Comparison of ENCODE assay signal across 27 cellular contexts in the genomic region with DNA sequence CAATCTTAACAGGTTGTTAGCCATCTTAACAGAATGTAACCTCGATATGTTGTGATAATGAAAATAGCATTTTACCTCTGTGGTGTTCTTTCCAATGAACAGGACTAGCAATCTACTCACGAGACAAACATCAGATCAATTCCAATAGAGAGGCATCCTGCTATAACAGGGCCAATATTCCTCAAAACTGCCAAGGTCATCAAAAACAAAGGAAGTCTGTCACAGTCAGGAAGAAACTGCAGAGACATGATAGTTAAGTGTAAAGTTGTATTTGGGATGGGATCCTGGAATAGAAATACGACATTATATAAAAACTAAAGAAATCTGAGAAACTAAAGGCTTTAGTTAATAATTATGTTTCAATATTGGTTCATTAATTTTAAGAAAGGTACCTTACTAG.
DNase-seq lines count a peak whose midpoint lies in the region; ATAC-seq, FAIRE-seq and TF ChIP-seq lines count a peak whose summit lies in the region.
"Had no signal": no experiment of that assay in that cellular context is flagged by ENCODE, and none has a peak within 500 bp of the region (broad histone marks: within the 10 kb centered on the region; RNA-seq: fewer than 3 reads in every experiment).

No MANE protein-coding gene starts in this region.

- H2AFZ ChIP-seq in HepG2 (ENCODE audit: low read length) (no peak overlapping the region), K562 (ENCODE audit: low read depth, low read length) (no peak overlapping the region), H9 (ENCODE audit: low read length) (no peak overlapping the region)

- H3K27ac Mint-ChIP-seq in H9, result no peak overlapping the region
- H3K27ac Mint-ChIP-seq: B cell; CD4-positive, alpha-beta T cell; CD8-positive, alpha-beta T cell had no signal

- no peak overlapping the region for H4K91ac ChIP-seq in H9 (ENCODE audit: insufficient read length, low read depth, low read length)

- no peak for TF ChIP-seq EP300 in HepG2 (IDR thresholded peaks at IDR 0.05; ENCODE audit: low read depth in 2 of 2, low read length in 2 of 2)
- no peak for TF ChIP-seq EP300 in HepG2 (CRISPR knock-in tag; IDR thresholded peaks at IDR 0.05; ENCODE audit: borderline replicate concordance)
- no peak for TF ChIP-seq EP300 in K562 (IDR thresholded peaks at IDR 0.05; ENCODE audit: low read length)

- H3K4me3 ChIP-seq in HepG2 (replicated peaks in 1 of 3; ENCODE audit: insufficient read depth in 1 of 3, low read depth in 2 of 3, low read length in 3 of 3), result no peak overlapping the region
- no peak overlapping the region for H3K4me3 ChIP-seq in right lobe of liver
- no peak overlapping the region for H3K4me3 ChIP-seq in K562
- H3K4me3 ChIP-seq: BLaER1 treated with 17β-estradiol and CSF1 and Interleukin-3, amounts not matched to agents 10 nM and 100 nM; GM12878 had no signal

- H2BK5ac ChIP-seq in H9 (ENCODE audit: insufficient read length, low read length), result no peak overlapping the region

- H3K4me1 Mint-ChIP-seq in H9, result 0 out of 4 replicates have a peak, but pooled peaks cover 0 to under 1% of the 10 kb centered on the region in 2 experiments
- H3K4me1 Mint-ChIP-seq: B cell had no signal

- WGBS in HepG2 (ENCODE audit: low lambda C conversion rate), result under 1% methylated on average over 3 of the region's 3 CpGs
- WGBS in right lobe of liver (ENCODE audit: insufficient coverage, low coverage, low lambda C conversion rate, missing lambda C conversion rate), result 53% methylated on average over 3 of the region's 3 CpGs
- 0% methylated on average over 3 of the region's 3 CpGs for WGBS in K562 (ENCODE audit: insufficient coverage, low coverage, missing lambda C conversion rate)
- WGBS in H9 (ENCODE audit: extremely low coverage, insufficient read length, low lambda C conversion rate), result no CpG with 5 or more reads among the region's 3 CpGs

- H3K27ac ChIP-seq in HepG2 (ENCODE audit: extremely low read length, insufficient read depth, low read length) (no peak overlapping the region), right lobe of liver (no peak overlapping the region), K562 (ENCODE audit: extremely low read depth, low read depth, low read length) (no peak overlapping the region), H9 (ENCODE audit: insufficient read length, low read depth, low read length) (no peak overlapping the region)
- H3K27ac ChIP-seq: BLaER1 treated with 17β-estradiol and CSF1 and Interleukin-3, amounts not matched to agents 10 nM and 100 nM; C4-2B had no signal

- intact Hi-C loops in HepG2 (cut with micrococcal nuclease; ENCODE audit: unreplicated experiment), result no loop called here
- intact Hi-C loops in right lobe of liver (cut with DNase I), result no loop called here
- intact Hi-C loops in K562 (cut with micrococcal nuclease), result no loop called here

- DNase-seq in HepG2 (ENCODE audit: low spot score), result no peak
- no peak for DNase-seq in right lobe of liver
- no peak for DNase-seq in D721Med (ENCODE audit: insufficient read length, low spot score)
- no peak for DNase-seq in K562 (ENCODE audit: extremely low read depth in 1 of 4, low spot score in 3 of 4)
- DNase-seq in occipital lobe (lab: John Stamatoyannopoulos, UW), result no peak
- no peak for DNase-seq in amniotic stem cell (lab: John Stamatoyannopoulos, UW)
- DNase-seq in H9, result no peak
- DNase-seq: 8988T; AML-193; Caco-2; Calu3; CD4-positive, alpha-beta T cell; CD8-positive, alpha-beta T cell; DMS 273 treated with DMSO at 0.1 percent for 48 hours; DMS153; DMS53; DMS79; DND-41; EL; GDM1 had no signal

- H3K23me2 ChIP-seq in H9 (ENCODE audit: insufficient read length, low read depth, low read length, poor library complexity, severe bottlenecking), result no peaks in the 10 kb centered on the region

- H3K9me3 ChIP-seq in HepG2 (ENCODE audit: low read length) (no peaks in the 10 kb centered on the region), right lobe of liver (no peaks in the 10 kb centered on the region), K562 (replicated peaks; ENCODE audit: control insufficient read depth, insufficient read depth, low read depth, low read length) (no peaks in the 10 kb centered on the region), H9 (ENCODE audit: control insufficient read depth, low read depth, low read length) (no peaks in the 10 kb centered on the region)
- H3K9me3 ChIP-seq: BLaER1 treated with 17β-estradiol and CSF1 and Interleukin-3, amounts not matched to agents 10 nM and 100 nM; Caco-2 had no signal

- H3K4me2 ChIP-seq in HepG2 (ENCODE audit: low read depth, low read length) (no peak overlapping the region), K562 (ENCODE audit: insufficient read depth, low read length) (no peak overlapping the region), H9 (ENCODE audit: insufficient read depth, insufficient read length, low read length) (no peak overlapping the region)
- H3K4me2 ChIP-seq: BLaER1 treated with 17β-estradiol and CSF1 and Interleukin-3, amounts not matched to agents 10 nM and 100 nM had no signal

- H3K27me3 Mint-ChIP-seq in H9 (ENCODE audit: low read depth), result no peaks in the 10 kb centered on the region
- H3K27me3 Mint-ChIP-seq: B cell; CD4-positive, alpha-beta T cell had no signal

- H3K9me1 ChIP-seq in K562 (ENCODE audit: control insufficient read depth, insufficient read depth, low read length), result no peaks in the 10 kb centered on the region

- TF ChIP-seq RAD21 in HepG2 (CRISPR knock-in tag; IDR thresholded peaks at IDR 0.05) (no peak), K562 (CRISPR knock-in tag; conservative IDR thresholded peaks at IDR 0.05 in 1 of 2, IDR thresholded peaks at IDR 0.05 in 1 of 2) (no peak)

- ATAC-seq in HepG2, result no peak
- no peak for ATAC-seq in right lobe of liver
- ATAC-seq in K562, result no peak
- ATAC-seq: CD8-positive, alpha-beta T cell; GM12878 had no signal

- H2BK120ac ChIP-seq in H9 (ENCODE audit: low read depth, low read length, poor library complexity, severe bottlenecking), result no peak overlapping the region

- POLR2A ChIA-PET in HepG2 (lab: Yijun Ruan, JAX), result no interaction called here
- POLR2A ChIA-PET in K562 (lab: Yijun Ruan, JAX), result no interaction called here

- TF ChIP-seq POLR2A in HepG2 (IDR thresholded peaks at IDR 0.05; ENCODE audit: insufficient read depth in 1 of 2, low read depth in 2 of 2, low read length in 2 of 2) (no peak), right lobe of liver (IDR thresholded peaks at IDR 0.05) (no peak), K562 (conservative IDR thresholded peaks at IDR 0.05) (no peak)

- H3K56ac ChIP-seq in H9 (ENCODE audit: insufficient read length, low read depth, low read length), result no peak overlapping the region

- H3K4me3 Mint-ChIP-seq in H9, result no peak overlapping the region
- H3K4me3 Mint-ChIP-seq: B cell; CD4-positive, alpha-beta T cell; CD8-positive, alpha-beta T cell had no signal

- no peaks in the 10 kb centered on the region for H3K9me3 Mint-ChIP-seq in H9
- H3K9me3 Mint-ChIP-seq: CD4-positive, alpha-beta T cell had no signal

- H2BK12ac ChIP-seq in H9 (ENCODE audit: insufficient read length, low read depth, low read length), result no peak overlapping the region

- no peak overlapping the region for H3K9ac ChIP-seq in HepG2 (ENCODE audit: insufficient read depth, low read depth, low read length)
- H3K9ac ChIP-seq in K562 (ENCODE audit: insufficient read depth in 1 of 2, low read depth in 2 of 2, low read length in 2 of 2), result no peak overlapping the region
- no peak overlapping the region for H3K9ac ChIP-seq in H9 (ENCODE audit: extremely low read depth, insufficient read length, low read length)
- H3K9ac ChIP-seq: BLaER1 treated with 17β-estradiol and CSF1 and Interleukin-3, amounts not matched to agents 10 nM and 100 nM had no signal

- in situ Hi-C loops in HepG2 (cut with HindIII; ENCODE audit: extremely low pct_ligation_motif_present, low pct_unique_long_range_greater_than_20kb), result no loop called here
- in situ Hi-C loops in K562 (cut with MboI), result no loop called here

- H3K36me3 ChIP-seq in HepG2 (replicated peaks in 1 of 2; ENCODE audit: control insufficient read depth in 1 of 2, insufficient read depth in 2 of 2, low read length in 2 of 2) (no peaks in the 10 kb centered on the region), right lobe of liver (no peaks in the 10 kb centered on the region), K562 (ENCODE audit: control insufficient read depth, insufficient read depth, low read length) (no peaks in the 10 kb centered on the region)
- H3K36me3 ChIP-seq: BLaER1 treated with 17β-estradiol and CSF1 and Interleukin-3, amounts not matched to agents 10 nM and 100 nM had no signal

- FAIRE-seq in HepG2 (lab: Jason Lieb, UNC) (no peak), D721Med (lab: Jason Lieb, UNC) (peak; percentile 99), K562 (lab: Jason Lieb, UNC) (no peak)
- FAIRE-seq: A204.1, GM12878, GM12892, GM18507 had no signal

- H3K23ac ChIP-seq in H9 (ENCODE audit: insufficient read length, low read depth, low read length), result no peak overlapping the region

- H4K20me1 ChIP-seq in HepG2 (ENCODE audit: insufficient read depth, low read length) (no peaks in the 10 kb centered on the region), K562 (replicated peaks; ENCODE audit: control insufficient read depth, insufficient read depth, low read length) (no peaks in the 10 kb centered on the region), H9 (ENCODE audit: control insufficient read depth, insufficient read depth, insufficient read length) (no peaks in the 10 kb centered on the region)
- H4K20me1 ChIP-seq: BLaER1 treated with 17β-estradiol and CSF1 and Interleukin-3, amounts not matched to agents 10 nM and 100 nM had no signal

- H3K4me1 ChIP-seq in HepG2 (ENCODE audit: insufficient read depth, low read length), result peaks cover 5% of the 10 kb centered on the region; the same call in 1 of the 2 replicates
- no peaks in the 10 kb centered on the region for H3K4me1 ChIP-seq in right lobe of liver
- H3K4me1 ChIP-seq in K562 (replicated peaks in 1 of 2; ENCODE audit: control insufficient read depth in 2 of 2, insufficient read depth in 2 of 2, low read length in 2 of 2), result no peaks in the 10 kb centered on the region
- no peaks in the 10 kb centered on the region for H3K4me1 ChIP-seq in H9 (ENCODE audit: insufficient read depth, low read length)
- H3K4me1 ChIP-seq: Caco-2 had no signal

- no peak overlapping the region for H2BK20ac ChIP-seq in H9 (ENCODE audit: low read depth, low read length, poor library complexity, severe bottlenecking)

- H4K8ac ChIP-seq in H9 (replicated peaks; ENCODE audit: insufficient read length, low read depth, low read length), result no peak overlapping the region

- H3K14ac ChIP-seq in H9 (ENCODE audit: insufficient read depth, low read length), result no peak overlapping the region

- H3K36me3 Mint-ChIP-seq in H9 (ENCODE audit: insufficient read depth in 1 of 3, low read depth in 3 of 3), result no peaks in the 10 kb centered on the region
- H3K36me3 Mint-ChIP-seq: CD8-positive, alpha-beta T cell had no signal

- H3K79me2 ChIP-seq in HepG2 (ENCODE audit: insufficient read depth, low read length), result no peaks in the 10 kb centered on the region
- no peaks in the 10 kb centered on the region for H3K79me2 ChIP-seq in K562 (ENCODE audit: control insufficient read depth, insufficient read depth, low read length)
- no peaks in the 10 kb centered on the region for H3K79me2 ChIP-seq in H9 (ENCODE audit: insufficient read depth, low read length)

- no peak overlapping the region for H2AK5ac ChIP-seq in H9 (ENCODE audit: insufficient read length, low read length)

- no TSS peak for BruUV-seq in HepG2 (replicated peaks; lab: Mats Ljungman, UMichigan)
- no TSS peak for BruUV-seq in K562 (replicated peaks; lab: Mats Ljungman, UMichigan)

- TF ChIP-seq CTCF in HepG2 (CRISPR knock-in tag; IDR thresholded peaks at IDR 0.05) (no peak), right lobe of liver (IDR thresholded peaks at IDR 0.05) (no peak), D721Med (IDR thresholded peaks at IDR 0.05; ENCODE audit: insufficient read depth, missing control alignments) (no peak), K562 (IDR thresholded peaks at IDR 0.05 in 2 of 3, conservative IDR thresholded peaks at IDR 0.05 in 1 of 3; ENCODE audit: insufficient read depth in 2 of 3, low read depth in 1 of 3, low read length in 3 of 3) (no peak), H9 (conservative IDR thresholded peaks at IDR 0.05) (no peak)

- H2BK15ac ChIP-seq in H9 (ENCODE audit: low read depth, low read length), result no peak overlapping the region

- no peak overlapping the region for H3K18ac ChIP-seq in H9 (ENCODE audit: insufficient read length, low read depth, low read length)

- H3K27me3 ChIP-seq in HepG2 (ENCODE audit: control insufficient read depth in 1 of 2, insufficient read depth in 2 of 2, low read length in 2 of 2), result no peaks in the 10 kb centered on the region; a peak in 1 of 5 replicates
- H3K27me3 ChIP-seq in right lobe of liver, result no peaks in the 10 kb centered on the region
- H3K27me3 ChIP-seq in K562 (ENCODE audit: control insufficient read depth in 2 of 2, insufficient read depth in 2 of 2, low read length in 2 of 2), result no peaks in the 10 kb centered on the region
- H3K27me3 ChIP-seq in H9 (ENCODE audit: insufficient read depth, low read length), result no peaks in the 10 kb centered on the region
- H3K27me3 ChIP-seq: BLaER1 treated with 17β-estradiol and CSF1 and Interleukin-3, amounts not matched to agents 10 nM and 100 nM had no signal

- no peaks in the 10 kb centered on the region for H3K79me1 ChIP-seq in H9 (ENCODE audit: insufficient read depth, low read depth, low read length, poor library complexity, severe bottlenecking)

- no peak overlapping the region for H3T11ph ChIP-seq in H9 (ENCODE audit: low read length)

- no peak overlapping the region for H3K4ac ChIP-seq in H9 (ENCODE audit: low read depth, low read length)

- CTCF ChIA-PET in HepG2 (lab: Yijun Ruan, JAX; ENCODE audit: low intra/inter-chr PET ratio, low total read pairs) (no interaction called here), K562 (lab: Yijun Ruan, JAX; ENCODE audit: low intra/inter-chr PET ratio) (no interaction called here)

- H4K5ac ChIP-seq in H9 (ENCODE audit: insufficient read length, low read depth, low read length), result no peak overlapping the region
